8 cellular contexts compared by ENCODE assay signal in genomic region chr5:53109041-53109435, GRCh38. TPM values are rescaled to one million over a fixed set of nuclear protein-coding genes. Genes with fewer than 3 reads are reported as not detected.
DNase-seq lines count a peak whose midpoint lies in the region; ATAC-seq and TF ChIP-seq lines count a peak whose summit lies in the region.

No MANE protein-coding gene starts in this region.

- peaks cover 6% of the 10 kb centered on the region for H3K4me1 ChIP-seq in neuron (ENCODE audit: insufficient read depth, low read length)

- DNase-seq in AG09309 (ENCODE audit: low read depth) = no peak
- no peak for DNase-seq in GM10266 (ENCODE audit: extremely low spot score)
- DNase-seq in stimulated activated CD4-positive, alpha-beta T cell treated with anti-CD3 and anti-CD28 coated beads, Interleukin-4, amount 100 ng/mL, for 4 hours = no peak

- no peaks in the 10 kb centered on the region for H3K27me3 ChIP-seq in neuron (ENCODE audit: insufficient read depth, low read length)

- H2AFZ ChIP-seq in neuron (ENCODE audit: low read depth, low read length) = peak overlapping the region; percentile 95

- ATAC-seq in GM18909 (IDR thresholded peaks at IDR 0.05; ENCODE audit: poor library complexity, unreplicated experiment) (peak; percentile 13), HG03175 (IDR thresholded peaks at IDR 0.05; ENCODE audit: unreplicated experiment) (peak; percentile 9), SK-N-SH treated with all-trans-retinoic acid at 6 μM for 48 hours (peak; percentile 53), esophagus mucosa (peak; percentile 42)

- no peak for TF ChIP-seq CTCF in AG09309 (IDR thresholded peaks at IDR 0.05; ENCODE audit: control insufficient read depth, insufficient read depth, low read depth, low read length, missing control alignments)
- no peak for TF ChIP-seq CTCF in GM10266 (IDR thresholded peaks at IDR 0.05; ENCODE audit: control insufficient read depth, insufficient read depth, low read depth, missing control alignments)

- H3K4me3 ChIP-seq in AG09309 (ENCODE audit: control insufficient read depth, low read depth, low read length) = peak overlapping the region; percentile 77
- peak overlapping the region; percentile 84 for H3K4me3 ChIP-seq in neuron (ENCODE audit: low read length)

- peaks cover 2% of the 10 kb centered on the region for H3K36me3 ChIP-seq in neuron (ENCODE audit: insufficient read depth, low read length)

- no peaks in the 10 kb centered on the region for H3K9me3 ChIP-seq in neuron (ENCODE audit: low read length)

TF ChIP-seq in SK-N-SH treated with all-trans-retinoic acid at 6 μM for 48 hours, 23 proteins besides CTCF, POLR2A, EP300 and RAD21:
- no peak for TF ChIP-seq PATZ1 (CRISPR knock-in tag; IDR thresholded peaks at IDR 0.05; ENCODE audit: borderline replicate concordance)
- TF ChIP-seq POU6F1 (CRISPR knock-in tag; IDR thresholded peaks at IDR 0.05; ENCODE audit: borderline replicate concordance, low read depth) = no peak
- TF ChIP-seq ZNF8 (CRISPR knock-in tag; IDR thresholded peaks at IDR 0.05) = no peak
- no peak for TF ChIP-seq GLIS3 (CRISPR knock-in tag; IDR thresholded peaks at IDR 0.05)
- no peak for TF ChIP-seq TSHZ2 (CRISPR knock-in tag; IDR thresholded peaks at IDR 0.05)
- TF ChIP-seq ISL1 (CRISPR knock-in tag; IDR thresholded peaks at IDR 0.05) = no peak
- TF ChIP-seq ZFP3 (CRISPR knock-in tag; IDR thresholded peaks at IDR 0.05) = no peak
- no peak for TF ChIP-seq BACH2 (CRISPR knock-in tag; IDR thresholded peaks at IDR 0.05; ENCODE audit: borderline replicate concordance)
- TF ChIP-seq CREB5 (CRISPR knock-in tag; IDR thresholded peaks at IDR 0.05; ENCODE audit: low read depth) = no peak

RNA-seq across cellular contexts. Expression of gene MOCS2, which starts 0.5 kb away (rescaled TPM):
- 21.7 TPM for total RNA-seq in esophagus mucosa
